ENCODE assay signal across 8 cellular contexts in the genomic region with DNA sequence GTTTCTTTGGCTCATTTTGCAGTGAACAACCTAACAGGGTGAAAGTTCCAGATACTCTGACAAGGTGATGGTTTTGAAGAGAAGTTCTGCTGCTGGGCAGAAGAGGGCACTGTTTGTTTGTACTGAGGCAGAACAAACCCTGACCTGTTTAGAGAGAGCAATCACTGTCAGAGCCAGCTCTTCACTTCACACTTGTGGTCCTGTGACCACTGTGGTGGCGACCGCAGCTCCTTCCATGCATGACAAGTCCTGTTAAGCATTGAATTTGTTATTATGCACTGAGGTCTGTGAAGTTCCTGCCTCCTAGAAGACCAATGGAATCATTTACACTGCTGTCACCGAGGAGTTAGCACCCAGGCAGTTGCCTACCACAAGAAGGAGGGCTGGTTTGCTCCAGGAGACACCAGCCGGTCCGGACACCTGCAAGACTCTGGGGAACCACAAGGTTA.
DNase-seq lines count a peak whose midpoint lies in the region; ATAC-seq and TF ChIP-seq lines count a peak whose summit lies in the region.

No MANE protein-coding gene starts in this region.

- DNase-seq in ELR (ENCODE audit: low read depth) (peak; percentile 60), KBM-7 (peak; percentile 91), SJCRH30 (peak; percentile 81 to 85), activated gamma-delta T cell treated with Interleukin-2 at 50 U/mL for 16 hours (peak; percentile 53), glomerular endothelial cell (ENCODE audit: extremely low read depth, low read depth, low spot score) (peak; percentile 42), prostate gland (ENCODE audit: low spot score) (peak; percentile 24), ureter (ENCODE audit: low spot score) (peak; percentile 54)

- no peak for TF ChIP-seq POLR2A in prostate gland (IDR thresholded peaks at IDR 0.05)

- intact Hi-C loops in prostate gland (cut with DNase I) = no loop called here

- H3K4me1 ChIP-seq in SJCRH30 (no peaks in the 10 kb centered on the region), prostate gland (replicated peaks) (no peaks in the 10 kb centered on the region)

- H3K9me3 ChIP-seq in SJCRH30 (replicated peaks) (no peaks in the 10 kb centered on the region), prostate gland (no peaks in the 10 kb centered on the region)

- in situ Hi-C loops in KBM-7 (cut with MboI; ENCODE audit: low pct_unique_long_range_greater_than_20kb, low sequenced_read_pairs) = no loop called here

- H3K36me3 ChIP-seq in SJCRH30 (no peaks in the 10 kb centered on the region), prostate gland (no peaks in the 10 kb centered on the region)

- peak; percentile 100 for ATAC-seq in GM21737 (IDR thresholded peaks at IDR 0.05; ENCODE audit: unreplicated experiment)

- 32% methylated on average over 5 of the region's 5 CpGs for WGBS in prostate gland

- H3K4me3 ChIP-seq in SJCRH30 = no peak overlapping the region
- H3K4me3 ChIP-seq in prostate gland = no peak overlapping the region

- H3K27ac ChIP-seq in SJCRH30 (no peak overlapping the region), prostate gland (no peak overlapping the region)

- peak in 3 of 4 experiments; percentile 29 to 55 (median 46) for TF ChIP-seq CTCF in prostate gland (IDR thresholded peaks at IDR 0.05)

- H3K27me3 ChIP-seq in SJCRH30 (no peaks in the 10 kb centered on the region), prostate gland (replicated peaks; ENCODE audit: insufficient read depth) (no peaks in the 10 kb centered on the region)

Comparison
In these comparisons a context has a peak if more than half of its experiments do, and no peak if none do; other contexts are left out.
1. DNase-seq: peak in every context shown above with its lines; median percentile 91 in KBM-7; 83 in SJCRH30; 60 in ELR; 54 in ureter; 53 in activated gamma-delta T cell treated with Interleukin-2 at 50 U/mL for 16 hours; 42 in glomerular endothelial cell; 24 in prostate gland.